Comparison of ENCODE assay signal across 8 cellular contexts in the genomic region with DNA sequence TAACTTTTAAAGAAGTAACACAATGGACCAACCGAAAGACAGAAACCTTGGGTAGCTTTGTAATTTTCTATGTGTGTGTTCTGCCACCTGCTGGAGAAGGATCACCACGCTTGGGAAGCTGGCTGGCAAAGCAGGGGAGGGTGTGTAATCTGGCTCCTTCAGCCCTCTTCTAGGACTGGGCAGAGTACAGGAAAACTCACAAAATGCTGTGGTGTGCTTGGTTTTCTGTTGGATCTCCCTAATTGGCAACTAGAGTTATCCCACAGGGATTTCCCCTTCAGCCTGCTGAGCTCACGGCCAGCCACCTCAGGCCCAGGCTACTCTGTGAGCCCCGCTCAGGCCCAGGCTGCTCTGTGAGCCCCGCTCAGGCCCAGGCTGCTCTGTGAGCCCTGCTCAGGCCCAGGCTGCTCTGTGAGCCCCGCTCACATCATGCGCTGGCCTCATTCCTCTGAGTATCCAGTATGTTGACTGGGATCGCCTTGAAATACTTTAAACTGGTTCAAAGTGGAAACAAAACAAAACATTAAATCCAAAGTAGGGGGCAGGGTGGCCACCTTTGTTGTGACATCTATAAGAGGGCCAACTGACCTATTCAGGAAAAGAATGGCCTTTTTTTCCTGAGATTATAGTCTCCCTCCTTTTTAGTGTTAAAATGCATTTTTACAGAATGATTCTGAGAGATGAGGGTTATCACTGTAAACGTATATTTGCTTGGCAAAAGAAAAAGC. TPM values are rescaled to one million over a fixed set of nuclear protein-coding genes. Genes with fewer than 3 reads are reported as not detected.
DNase-seq lines count a peak whose midpoint lies in the region; ATAC-seq and FAIRE-seq lines count a peak whose summit lies in the region.

No MANE protein-coding gene starts in this region.

- no peak overlapping the region for H3K4me3 Mint-ChIP-seq in activated CD8-positive, alpha-beta T cell treated with anti-CD3 and anti-CD28 coated beads, Interleukin-2, amount 10 ng/mL, durations not matched to agents 7 days and 5 days
- H3K4me3 Mint-ChIP-seq in stimulated activated effector memory CD8-positive, alpha-beta T cell treated with anti-CD3 and anti-CD28 coated beads, Interleukin-12 subunit alpha, Interleukin-12 subunit beta, amount 100 ng/mL, for 72 hours, result no peak overlapping the region

- no peaks in the 10 kb centered on the region for H3K36me3 Mint-ChIP-seq in activated CD8-positive, alpha-beta T cell treated with anti-CD3 and anti-CD28 coated beads, Interleukin-2, amount 10 ng/mL, durations not matched to agents 7 days and 5 days (ENCODE audit: low read depth)
- no peaks in the 10 kb centered on the region for H3K36me3 Mint-ChIP-seq in stimulated activated effector memory CD8-positive, alpha-beta T cell treated with anti-CD3 and anti-CD28 coated beads, Interleukin-12 subunit alpha, Interleukin-12 subunit beta, amount 100 ng/mL, for 72 hours

- no peaks in the 10 kb centered on the region for H3K9me3 Mint-ChIP-seq in activated CD8-positive, alpha-beta T cell treated with anti-CD3 and anti-CD28 coated beads, Interleukin-2, amount 10 ng/mL, durations not matched to agents 7 days and 5 days (ENCODE audit: insufficient read depth)
- H3K9me3 Mint-ChIP-seq in stimulated activated effector memory CD8-positive, alpha-beta T cell treated with anti-CD3 and anti-CD28 coated beads, Interleukin-12 subunit alpha, Interleukin-12 subunit beta, amount 100 ng/mL, for 72 hours, result no peaks in the 10 kb centered on the region

- H3K27ac Mint-ChIP-seq in activated CD8-positive, alpha-beta T cell treated with anti-CD3 and anti-CD28 coated beads, Interleukin-2, amount 10 ng/mL, durations not matched to agents 7 days and 5 days, result no peak overlapping the region
- H3K27ac Mint-ChIP-seq in stimulated activated effector memory CD8-positive, alpha-beta T cell treated with anti-CD3 and anti-CD28 coated beads, Interleukin-12 subunit alpha, Interleukin-12 subunit beta, amount 100 ng/mL, for 72 hours, result no peak overlapping the region

- peak; percentile 70 for DNase-seq in ACHN
- DNase-seq in GM18507 (ENCODE audit: extremely low spot score, insufficient read length, low read depth), result no peak
- DNase-seq in NCI-H460 (ENCODE audit: extremely low read depth, low read depth), result peak; percentile 71
- DNase-seq in activated CD8-positive, alpha-beta T cell treated with anti-CD3 and anti-CD28 coated beads, Interleukin-2, amount 10 ng/mL, durations not matched to agents 7 days and 5 days, result peak; percentile 67
- DNase-seq in epidermal melanocyte (ENCODE audit: insufficient read length, low spot score), result peak; percentile 32
- DNase-seq in middle frontal gyrus (ENCODE audit: extremely low spot score, low spot score), result peak; percentile 80
- peak in 1 of 2 donors; percentile 60 for DNase-seq in stimulated activated effector memory CD8-positive, alpha-beta T cell treated with anti-CD3 and anti-CD28 coated beads, Interleukin-12 subunit alpha, Interleukin-12 subunit beta, amount 100 ng/mL, for 72 hours (ENCODE audit: low spot score in 2 of 2)

- in situ Hi-C loops in ACHN (cut with HindIII; ENCODE audit: low pct_ligation_motif_present, low pct_unique_long_range_greater_than_20kb, low sequenced_read_pairs), result no loop called here

- no peaks in the 10 kb centered on the region for H3K27me3 Mint-ChIP-seq in activated CD8-positive, alpha-beta T cell treated with anti-CD3 and anti-CD28 coated beads, Interleukin-2, amount 10 ng/mL, durations not matched to agents 7 days and 5 days (ENCODE audit: low read depth)

- CTCF ChIA-PET in activated CD8-positive, alpha-beta T cell treated with anti-CD3 and anti-CD28 coated beads, Interleukin-2, amount 10 ng/mL, durations not matched to agents 7 days and 5 days (lab: Charles Lee), result interaction anchor here (0.7 to 6.0 kb wide), 31 partner anchors 10 to 804 kb away, joined by 3 to 211 read pairs (median 4); a partner anchor contains a TSS

- POLR2A ChIA-PET in activated CD8-positive, alpha-beta T cell treated with anti-CD3 and anti-CD28 coated beads, Interleukin-2, amount 10 ng/mL, durations not matched to agents 7 days and 5 days (lab: Charles Lee), result no interaction called here

- H3K4me1 Mint-ChIP-seq in activated CD8-positive, alpha-beta T cell treated with anti-CD3 and anti-CD28 coated beads, Interleukin-2, amount 10 ng/mL, durations not matched to agents 7 days and 5 days (ENCODE audit: low read depth), result peaks cover 17% of the 10 kb centered on the region
- peaks cover 10% of the 10 kb centered on the region for H3K4me1 Mint-ChIP-seq in stimulated activated effector memory CD8-positive, alpha-beta T cell treated with anti-CD3 and anti-CD28 coated beads, Interleukin-12 subunit alpha, Interleukin-12 subunit beta, amount 100 ng/mL, for 72 hours

- FAIRE-seq in GM18507 (lab: Jason Lieb, UNC), result peak; percentile 79

- ATAC-seq in HG03280 (IDR thresholded peaks at IDR 0.05; ENCODE audit: unreplicated experiment), result peak; percentile 55
- peak; percentile 78 for ATAC-seq in activated CD8-positive, alpha-beta T cell treated with anti-CD3 and anti-CD28 coated beads, Interleukin-2, amount 10 ng/mL, durations not matched to agents 7 days and 5 days
- ATAC-seq in stimulated activated effector memory CD8-positive, alpha-beta T cell treated with anti-CD3 and anti-CD28 coated beads, Interleukin-12 subunit alpha, Interleukin-12 subunit beta, amount 100 ng/mL, for 72 hours, result peak; percentile 67

RNA-seq across cellular contexts. Expression of a gene that starts 52.0 kb away (rescaled TPM):
- total RNA-seq in NCI-H460 (2014; rRNA removed; shearing (Covaris generic)), result not detected in 2 replicates
- polyA plus RNA-seq in NCI-H460 (2014; cell fraction: nucleus; rRNA removed), result not detected in 2 replicates
- not detected for total RNA-seq in activated CD8-positive, alpha-beta T cell treated with anti-CD3 and anti-CD28 coated beads, Interleukin-2, amount 10 ng/mL, durations not matched to agents 7 days and 5 days

RNA-seq across cellular contexts. Expression of a gene that starts 53.3 kb away (rescaled TPM):
- total RNA-seq in NCI-H460 (2014; rRNA removed; shearing (Covaris generic)), result not detected in 2 replicates
- polyA plus RNA-seq in NCI-H460 (2014; cell fraction: nucleus; rRNA removed), result not detected in 2 replicates
- not detected for total RNA-seq in activated CD8-positive, alpha-beta T cell treated with anti-CD3 and anti-CD28 coated beads, Interleukin-2, amount 10 ng/mL, durations not matched to agents 7 days and 5 days
